8 cellular contexts compared by ENCODE assay signal in the genomic region with DNA sequence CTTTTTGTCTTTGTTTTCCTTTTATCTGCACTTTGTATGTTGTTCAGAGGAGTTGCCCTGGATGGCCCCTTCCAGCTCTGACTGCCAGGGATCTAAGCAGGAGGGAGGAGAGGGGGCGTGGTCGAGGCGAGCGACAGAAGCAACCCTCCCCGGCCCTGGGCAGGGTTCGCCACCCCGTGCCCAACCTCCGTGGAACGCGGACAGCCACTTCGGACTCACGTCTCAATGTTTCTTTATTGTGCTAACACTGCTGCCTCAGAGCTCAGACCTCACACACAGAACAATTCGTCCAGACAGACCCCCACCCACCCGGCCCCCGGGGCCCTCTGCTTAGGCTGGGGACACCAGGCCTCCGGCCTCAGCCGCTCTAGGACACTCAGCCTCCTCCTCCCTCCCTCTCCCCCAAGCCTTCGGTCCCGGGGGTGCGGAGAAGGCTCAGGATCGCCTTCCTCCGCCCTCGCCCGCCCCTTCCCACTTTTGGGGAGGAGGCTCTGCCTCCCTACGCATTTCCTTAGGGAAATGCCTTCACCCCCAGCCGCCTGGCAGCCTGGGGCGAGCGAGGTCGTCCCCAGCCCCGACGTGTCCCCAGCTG. TPM values are rescaled to one million over a fixed set of nuclear protein-coding genes. Genes with fewer than 3 reads are reported as not detected.
A peak's percentile ranks its signal among the peaks of the same experiment; 100 is the strongest.
DNase-seq lines count a peak whose midpoint lies in the region; ATAC-seq and TF ChIP-seq lines count a peak whose summit lies in the region.

No MANE protein-coding gene starts in this region.

- intact Hi-C loops in posterior vena cava (cut with DNase I), result no loop called here

- DNase-seq in AG08396 (ENCODE audit: low spot score) (peak; percentile 73), NCI-H82 (lab: John Stamatoyannopoulos, UW) (peak; percentile 79), astrocyte of the spinal cord (ENCODE audit: low read depth, low spot score) (peak; percentile 57), hepatic stellate cell (ENCODE audit: low spot score) (peak; percentile 48), posterior vena cava (ENCODE audit: low spot score) (peak; percentile 90), H4 (ENCODE audit: low spot score) (no peak)

- in situ Hi-C loops in astrocyte of the spinal cord (cut with HindIII; ENCODE audit: low sequenced_read_pairs), result no loop called here

- H3K4me3 ChIP-seq in astrocyte of the spinal cord (ENCODE audit: low read depth, low read length), result peak overlapping the region; percentile 51

- TF ChIP-seq CTCF in astrocyte of the spinal cord (IDR thresholded peaks at IDR 0.05; ENCODE audit: low read depth, low read length), result no peak

- ATAC-seq in GM19452 (IDR thresholded peaks at IDR 0.05; ENCODE audit: unreplicated experiment) (peak; percentile 7), GM19328 (IDR thresholded peaks at IDR 0.05; ENCODE audit: unreplicated experiment) (no peak)

RNA-seq across cellular contexts. Expression of a gene that starts 8.3 kb away (rescaled TPM):
- total RNA-seq in posterior vena cava, result under 1 TPM in 1 of 2 donors, not detected in 1; 0.19 TPM
- total RNA-seq in H4 (2014; rRNA removed; shearing (Covaris generic)), result 0.14 TPM in 1 of 2 replicates, not detected in the other

RNA-seq across cellular contexts. Expression of a gene that starts 27.5 kb away (rescaled TPM):
- 10 to 100 TPM in 1 of 2 donors, 1 to 10 TPM in 1; 4.8 to 10.5 TPM for total RNA-seq in posterior vena cava
- total RNA-seq in H4 (2014; rRNA removed; shearing (Covaris generic)), result 0.17 TPM in 1 of 2 replicates, not detected in the other

RNA-seq across cellular contexts. Expression of a gene that starts 45.8 kb away (rescaled TPM):
- total RNA-seq in posterior vena cava, result 1 to 10 TPM; 1.2 to 2.2 TPM
- total RNA-seq in H4 (2014; rRNA removed; shearing (Covaris generic)), result 0.21 and 0.62 TPM in 2 replicates

RNA-seq across cellular contexts. Expression of a gene that starts 52.0 kb away (rescaled TPM):
- total RNA-seq in posterior vena cava, result under 1 TPM; 0.29 to 0.42 TPM
- not detected in 2 replicates for total RNA-seq in H4 (2014; rRNA removed; shearing (Covaris generic))
